In genomic region chr21:34825101-34825500, GRCh38 we compare ENCODE assay signal across 18 cellular contexts.
A peak's percentile ranks its signal among the peaks of the same experiment; 100 is the strongest.
DNase-seq lines count a peak whose midpoint lies in the region; ATAC-seq and TF ChIP-seq lines count a peak whose summit lies in the region.
"Had no signal": no experiment of that assay in that cellular context is flagged by ENCODE, and none has a peak within 500 bp of the region (broad histone marks: within the 10 kb centered on the region; RNA-seq: fewer than 3 reads in every experiment).

No MANE protein-coding gene starts in this region.

- H3K27ac Mint-ChIP-seq in activated naive CD8-positive, alpha-beta T cell = peak overlapping the region; percentile 46
- no peak overlapping the region for H3K27ac Mint-ChIP-seq in activated naive CD8-positive, alpha-beta T cell treated with anti-CD3 and anti-CD28 coated beads for 36 hours
- H3K27ac Mint-ChIP-seq in T-helper 17 cell = peak overlapping the region; percentile 78

- H3K27me3 ChIP-seq in vagina = no peaks in the 10 kb centered on the region
- H3K27me3 ChIP-seq in ascending aorta = no peaks in the 10 kb centered on the region

- TF ChIP-seq POLR2A in lower leg skin (IDR thresholded peaks at IDR 0.05) = no peak
- TF ChIP-seq POLR2A in vagina (IDR thresholded peaks at IDR 0.05) = no peak

- H3K36me3 ChIP-seq in vagina (peaks cover 0 to 25% of the 10 kb centered on the region in 2 donors), ascending aorta (peaks cover 3 to 7% of the 10 kb centered on the region in 2 donors)
- H3K36me3 ChIP-seq: HAP-1 had no signal

- H3K9me3 Mint-ChIP-seq in activated naive CD8-positive, alpha-beta T cell (ENCODE audit: low read depth) = peaks cover 8% of the 10 kb centered on the region
- peaks cover 7% of the 10 kb centered on the region for H3K9me3 Mint-ChIP-seq in activated naive CD8-positive, alpha-beta T cell treated with anti-CD3 and anti-CD28 coated beads for 36 hours

- H3K27ac ChIP-seq in vagina = peak overlapping the region; percentile 48
- no peak overlapping the region for H3K27ac ChIP-seq in ascending aorta

- H3K36me3 Mint-ChIP-seq in activated naive CD8-positive, alpha-beta T cell = peaks cover 40% of the 10 kb centered on the region
- H3K36me3 Mint-ChIP-seq in activated naive CD8-positive, alpha-beta T cell treated with anti-CD3 and anti-CD28 coated beads for 36 hours = peaks cover 62% of the 10 kb centered on the region
- H3K36me3 Mint-ChIP-seq in T-helper 17 cell (ENCODE audit: low read depth) = peaks cover 10% of the 10 kb centered on the region

- TF ChIP-seq CTCF in lower leg skin (IDR thresholded peaks at IDR 0.05) (no peak), vagina (IDR thresholded peaks at IDR 0.05) (no peak), omental fat pad (IDR thresholded peaks at IDR 0.05) (no peak), ascending aorta (IDR thresholded peaks at IDR 0.05) (no peak)

- H3K27me3 Mint-ChIP-seq in activated naive CD8-positive, alpha-beta T cell = no peaks in the 10 kb centered on the region
- no peaks in the 10 kb centered on the region for H3K27me3 Mint-ChIP-seq in activated naive CD8-positive, alpha-beta T cell treated with anti-CD3 and anti-CD28 coated beads for 36 hours
- H3K27me3 Mint-ChIP-seq in T-helper 17 cell = no peaks in the 10 kb centered on the region

- H3K9me3 ChIP-seq in T-helper 17 cell (ENCODE audit: control insufficient read depth, low read length, poor library complexity, severe bottlenecking) (no peaks in the 10 kb centered on the region), vagina (no peaks in the 10 kb centered on the region), ascending aorta (no peaks in the 10 kb centered on the region)
- H3K9me3 ChIP-seq: HAP-1 had no signal

- no peak overlapping the region for H3K4me3 Mint-ChIP-seq in activated naive CD8-positive, alpha-beta T cell
- H3K4me3 Mint-ChIP-seq in activated naive CD8-positive, alpha-beta T cell treated with anti-CD3 and anti-CD28 coated beads for 36 hours = no peak overlapping the region
- no peak overlapping the region for H3K4me3 Mint-ChIP-seq in T-helper 17 cell

- H3K4me3 ChIP-seq in lower leg skin (ENCODE audit: low read depth, poor library complexity, severe bottlenecking) = no peak overlapping the region
- H3K4me3 ChIP-seq in vagina = no peak overlapping the region
- no peak overlapping the region for H3K4me3 ChIP-seq in ascending aorta
- H3K4me3 ChIP-seq: HAP-1 had no signal

- H3K4me1 ChIP-seq in vagina (peaks cover 40% of the 10 kb centered on the region), ascending aorta (no peaks in the 10 kb centered on the region)

- intact Hi-C loops in lower leg skin (cut with DNase I; ENCODE audit: low total_unique reads) (no loop called here), vagina (cut with DNase I) (no loop called here), ascending aorta (cut with DNase I) (no loop called here)

- peaks cover 6% of the 10 kb centered on the region for H3K4me1 Mint-ChIP-seq in activated naive CD8-positive, alpha-beta T cell (ENCODE audit: low read depth)
- H3K4me1 Mint-ChIP-seq in activated naive CD8-positive, alpha-beta T cell treated with anti-CD3 and anti-CD28 coated beads for 36 hours = no peaks in the 10 kb centered on the region
- H3K4me1 Mint-ChIP-seq in T-helper 17 cell = peaks cover 17% of the 10 kb centered on the region

- WGBS in lower leg skin, 2 donors = 94 to 96% methylated on average over 3 of the region's 3 CpGs

- ATAC-seq in T-helper 17 cell (no peak), omental fat pad (ENCODE audit: low FRiP score) (no peak)

- DNase-seq in activated naive CD8-positive, alpha-beta T cell treated with anti-CD3 and anti-CD28 coated beads for 36 hours = no peak
- DNase-seq in T-helper 17 cell = no peak
- DNase-seq in lower leg skin (ENCODE audit: low spot score in 2 of 2) = peak; percentile 28 to 79
- DNase-seq in vagina (ENCODE audit: extremely low spot score in 2 of 2) = peak in 1 of 2 donors; percentile 77
- no peak for DNase-seq in omental fat pad (ENCODE audit: low spot score)
- no peak for DNase-seq in retina
- no peak for DNase-seq in ascending aorta (ENCODE audit: low spot score in 2 of 2)
- DNase-seq: AML-193; EL; NCI-H1105 treated with DMSO at 0.1 percent for 48 hours; NCI-H187 treated with DMSO at 0.1 percent for 48 hours; NCI-H2171; NCI-H446; NCI-H69; NK-92 treated with Interleukin-12 subunit alpha and Interleukin-12 subunit beta, amount 100 ng/mL, for 24 hours; SHP77 had no signal

Comparison
In these comparisons a context has a peak if more than half of its experiments do, and no peak if none do; other contexts are left out.
1. DNase-seq: peak in lower leg skin (2 of 2); none in activated naive CD8-positive, alpha-beta T cell treated with anti-CD3 and anti-CD28 coated beads for 36 hours (single experiment), T-helper 17 cell (0 of 3), omental fat pad (single experiment), retina (single experiment) and ascending aorta (0 of 2).